Comparison of ENCODE assay signal across 1 cellular context in genomic region chr11:103903621-103904323, GRCh38.
TF ChIP-seq lines count a peak whose summit lies in the region.

No MANE protein-coding gene starts in this region.

TF ChIP-seq in GM23338, 12 proteins besides CTCF, POLR2A, EP300 and RAD21 (continued from another document):
- no peak for TF ChIP-seq REST (IDR thresholded peaks at IDR 0.05; ENCODE audit: unreplicated experiment)
